Comparison of ENCODE assay signal across 13 cellular contexts in genomic region chr1:177429234-177429633, GRCh38.
"Had no signal": no experiment of that assay in that cellular context is flagged by ENCODE, and none has a peak within 500 bp of the region (broad histone marks: within the 10 kb centered on the region; RNA-seq: fewer than 3 reads in every experiment).

No MANE protein-coding gene starts in this region.

- H3K9me3 ChIP-seq: ovary, sigmoid colon, spleen, upper lobe of left lung had no signal

- H3K4me1 ChIP-seq: sigmoid colon, spleen, upper lobe of left lung had no signal

- H3K4me3 ChIP-seq: hepatocyte, ovary, sigmoid colon, spleen, upper lobe of left lung had no signal

- H3K36me3 ChIP-seq: ovary, sigmoid colon, spleen, upper lobe of left lung had no signal

- H3K27ac ChIP-seq: hepatocyte, ovary, sigmoid colon, spleen, upper lobe of left lung had no signal

- H3K27me3 ChIP-seq: hepatocyte, ovary, spleen, upper lobe of left lung had no signal

- ATAC-seq: activated CD4-positive, CD25-positive, alpha-beta regulatory T cell treated with anti-CD3 and anti-CD28 coated beads, Interleukin-2, amount 50 U/mL, for 24 hours; activated CD8-positive, alpha-beta memory T cell treated with anti-CD3 and anti-CD28 coated beads, Interleukin-2, amount 10 ng/mL, durations not matched to agents 7 days and 5 days had no signal

- DNase-seq: activated CD4-positive, alpha-beta T cell treated with anti-CD3 and anti-CD28 coated beads, Interleukin-2, amount 50 U/mL, for 48 hours; activated CD8-positive, alpha-beta memory T cell treated with anti-CD3 and anti-CD28 coated beads, Interleukin-2, amount 10 ng/mL, durations not matched to agents 7 days and 5 days; activated naive CD4-positive, alpha-beta T cell treated with anti-CD3 and anti-CD28 coated beads, Interleukin-2, amount 50 U/mL, for 16 hours; activated T-cell treated with anti-CD3 and anti-CD28 coated beads, Interleukin-2, amount 50 U/mL, for 1 hour; dermis blood vessel endothelial cell; islet precursor cell; ovary; sigmoid colon; spleen; T-helper 2 cell; upper lobe of left lung had no signal
